8 cellular contexts compared by ENCODE assay signal in genomic region chr4:146243141-146243882, GRCh38. TPM values are rescaled to one million over a fixed set of nuclear protein-coding genes. Genes with fewer than 3 reads are reported as not detected.
DNase-seq lines count a peak whose midpoint lies in the region; ATAC-seq, FAIRE-seq and TF ChIP-seq lines count a peak whose summit lies in the region.

No MANE protein-coding gene starts in this region.

- no peaks in the 10 kb centered on the region for H3K9me2 ChIP-seq in PC-9 (ENCODE audit: insufficient read depth)

- no TSS peak for BruUV-seq in PC-9 (replicated peaks; lab: Mats Ljungman, UMichigan)

- H3K4me3 ChIP-seq in PC-9: no peak overlapping the region
- H3K4me3 ChIP-seq in keratinocyte (ENCODE audit: control insufficient read depth in 2 of 3, extremely low read depth in 1 of 3, insufficient read depth in 2 of 3, low read depth in 1 of 3, low read length in 3 of 3): no peak overlapping the region

- H3K4me2 ChIP-seq in PC-9 (no peak overlapping the region), keratinocyte (ENCODE audit: control insufficient read depth, extremely low read depth, insufficient read depth, low read depth, low read length) (no peak overlapping the region)

- H4K20me1 ChIP-seq in PC-9 (ENCODE audit: insufficient read depth) (no peaks in the 10 kb centered on the region), keratinocyte (ENCODE audit: control insufficient read depth, extremely low read depth, insufficient read depth, low read length) (no peaks in the 10 kb centered on the region)

- no peak overlapping the region for H3K27ac ChIP-seq in PC-9
- no peak overlapping the region for H3K27ac ChIP-seq in keratinocyte (ENCODE audit: control insufficient read depth, insufficient read depth, low read length)

- intact Hi-C loops in PC-9 (cut with micrococcal nuclease; ENCODE audit: unreplicated experiment): no loop called here

- dilution Hi-C loops in keratinocyte (cut with MboI; ENCODE audit: extremely low pct_ligation_motif_present, low sequenced_read_pairs): no loop called here

- POLR2A ChIA-PET in PC-9 (lab: Charles Lee; ENCODE audit: unreplicated experiment): no interaction called here

- ATAC-seq in GM18505 (IDR thresholded peaks at IDR 0.05; ENCODE audit: unreplicated experiment) (peak; percentile 64), HG02759 (IDR thresholded peaks at IDR 0.05; ENCODE audit: unreplicated experiment) (peak; percentile 86)

- peaks cover 13% of the 10 kb centered on the region for H3F3A ChIP-seq in PC-9 (ENCODE audit: insufficient read depth, low read depth)

- TF ChIP-seq POLR2A in GM18505 (IDR thresholded peaks at IDR 0.05; ENCODE audit: borderline replicate concordance, extremely low read depth, insufficient read depth, insufficient read length): no peak

- DNase-seq in PC-9 (no peak), keratinocyte (ENCODE audit: low read depth, low spot score) (no peak), NCI-H1092 (lab: John Stamatoyannopoulos, UW) (no peak), NCI-H345 treated with DMSO at 0.1 percent for 48 hours (lab: John Stamatoyannopoulos, UW; ENCODE audit: unreplicated experiment) (no peak)
- peak; percentile 64 for DNase-seq in activated naive CD4-positive, alpha-beta T cell treated with Interleukin-2 at 50 U/mL for 16 hours
- peak in 5 of 6 experiments; percentile 1 to 28 (median 15) for DNase-seq in stimulated activated naive CD4-positive, alpha-beta T cell (lab: John Stamatoyannopoulos, UW)

- TF ChIP-seq CTCF in PC-9 (conservative IDR thresholded peaks at IDR 0.05) (peak; percentile 32; the same call in 1 of the 2 replicates), keratinocyte (optimal IDR thresholded peaks at IDR 0.05 in 1 of 3, IDR thresholded peaks at IDR 0.05 in 1 of 3, conservative IDR thresholded peaks at IDR 0.05 in 1 of 3; ENCODE audit: extremely low read depth in 1 of 3, insufficient read depth in 2 of 3, low read length in 3 of 3) (peak; percentile 35 to 64 (median 59))

- CTCF ChIA-PET in PC-9 (lab: Charles Lee): no interaction called here

- H3K36me3 ChIP-seq in PC-9 (ENCODE audit: low read depth) (no peaks in the 10 kb centered on the region), keratinocyte (ENCODE audit: control insufficient read depth in 2 of 2, extremely low read depth in 1 of 2, insufficient read depth in 2 of 2, low read length in 2 of 2) (no peaks in the 10 kb centered on the region)

- H3K4me1 ChIP-seq in PC-9 (replicated peaks; ENCODE audit: insufficient read depth) (peaks cover 33% of the 10 kb centered on the region), keratinocyte (ENCODE audit: control insufficient read depth, extremely low read depth, insufficient read depth, low read length) (peaks cover 15% of the 10 kb centered on the region)

- H3K27me3 ChIP-seq in PC-9 (ENCODE audit: insufficient read depth, low read depth): no peaks in the 10 kb centered on the region
- no peaks in the 10 kb centered on the region for H3K27me3 ChIP-seq in keratinocyte (ENCODE audit: control insufficient read depth, extremely low read depth, insufficient read depth, low read length)

- no peaks in the 10 kb centered on the region for H3K79me2 ChIP-seq in PC-9 (ENCODE audit: low read depth)
- no peaks in the 10 kb centered on the region for H3K79me2 ChIP-seq in keratinocyte (ENCODE audit: control insufficient read depth, insufficient read depth, low read length)

- no peaks in the 10 kb centered on the region for H3K9me3 ChIP-seq in PC-9 (ENCODE audit: insufficient read depth, low read depth)
- H3K9me3 ChIP-seq in keratinocyte (ENCODE audit: control insufficient read depth, low read depth, low read length): no peaks in the 10 kb centered on the region

- H2AFZ ChIP-seq in PC-9: no peak overlapping the region
- H2AFZ ChIP-seq in keratinocyte (ENCODE audit: control insufficient read depth, low read length): no peak overlapping the region

- H3K9me1 ChIP-seq in keratinocyte (ENCODE audit: control insufficient read depth, extremely low read depth, insufficient read depth, low read length): no peaks in the 10 kb centered on the region

- no peak for FAIRE-seq in keratinocyte (lab: Jason Lieb, UNC)

- H3K9ac ChIP-seq in keratinocyte (ENCODE audit: control insufficient read depth, extremely low read depth, insufficient read depth, low read length): no peak overlapping the region

RNA-seq across cellular contexts. Expression of gene REELD1, which starts 29.0 kb away (rescaled TPM):
- not detected in 2 replicates for total RNA-seq in PC-9 (2021)
- polyA plus RNA-seq in keratinocyte: 0.06 TPM in 1 of 3 replicates, not detected in the others
- not detected for polyA plus RNA-seq in keratinocyte (2011; ENCODE audit: low read depth)
- polyA plus RNA-seq in keratinocyte (2011; cell fraction: cytosol; rRNA removed): not detected in 2 replicates
- 0.20 and 0.27 TPM in 2 replicates for polyA plus RNA-seq in keratinocyte (2011; cell fraction: nucleus; rRNA removed)
- polyA plus RNA-seq in keratinocyte (2012; ENCODE audit: low replicate concordance): not detected in 2 replicates
- not detected in 3 replicates for polyA minus RNA-seq in keratinocyte
- polyA minus RNA-seq in keratinocyte (2011; cell fraction: cytosol; rRNA and poly(A)+ RNA removed): not detected
- not detected in 2 replicates for polyA minus RNA-seq in keratinocyte (2011; cell fraction: nucleus; rRNA and poly(A)+ RNA removed)

Comparison
In these comparisons a context has a peak if more than half of its experiments do, and no peak if none do; other contexts are left out.
1. DNase-seq: peak in activated naive CD4-positive, alpha-beta T cell treated with Interleukin-2 at 50 U/mL for 16 hours (single experiment) and stimulated activated naive CD4-positive, alpha-beta T cell (5 of 6); none in PC-9 (0 of 2), keratinocyte (single experiment), NCI-H1092 (single experiment) and NCI-H345 treated with DMSO at 0.1 percent for 48 hours (single experiment).